In genomic region chr10:101195921-101196320, GRCh38 we compare ENCODE assay signal across 28 cellular contexts. TPM values are rescaled to one million over a fixed set of nuclear protein-coding genes. Genes with fewer than 3 reads are reported as not detected.
"Had no signal": no experiment of that assay in that cellular context is flagged by ENCODE, and none has a peak within 500 bp of the region (broad histone marks: within the 10 kb centered on the region; RNA-seq: fewer than 3 reads in every experiment).

No MANE protein-coding gene starts in this region.

- H3K4me1 ChIP-seq: neural progenitor cell, parathyroid adenoma, psoas muscle, right lobe of liver, sigmoid colon, stomach, tibial artery, transverse colon, upper lobe of right lung, uterus had no signal

- H3K27me3 ChIP-seq: ovary, right lobe of liver, uterus had no signal

- H3K9ac ChIP-seq: neural progenitor cell, parathyroid adenoma had no signal

- FAIRE-seq: small intestine had no signal

- H3K4me2 ChIP-seq: neural progenitor cell had no signal

- H2AFZ ChIP-seq: neural progenitor cell, parathyroid adenoma had no signal

- H3K79me2 ChIP-seq: parathyroid adenoma had no signal

- H3K27ac ChIP-seq: neural progenitor cell, ovary, parathyroid adenoma, psoas muscle, right lobe of liver, sigmoid colon, stomach, tibial artery, transverse colon, upper lobe of right lung, uterus had no signal

- H3K9me3 ChIP-seq: ovary, psoas muscle, right lobe of liver, sigmoid colon, stomach, tibial artery, transverse colon, upper lobe of right lung, uterus had no signal

- H3K36me3 ChIP-seq: neural progenitor cell, ovary, right lobe of liver, sigmoid colon, stomach, tibial artery, transverse colon, upper lobe of right lung, uterus had no signal

- H3K4me3 ChIP-seq: neural progenitor cell, ovary, psoas muscle, right lobe of liver, sigmoid colon, stomach, tibial artery, transverse colon, upper lobe of right lung, uterus had no signal

- DNase-seq: naive thymus-derived CD4-positive, alpha-beta T cell; natural killer cell; occipital lobe; ovary; psoas muscle; right cardiac atrium; right lobe of liver; sigmoid colon; small intestine; stimulated activated CD4-positive, alpha-beta T cell treated with anti-CD3 and anti-CD28 coated beads, Interleukin-12 subunit alpha, Interleukin-12 subunit beta, amount 100 ng/mL, for 4 hours; stimulated activated CD4-positive, alpha-beta T cell treated with anti-CD3 and anti-CD28 coated beads, Interleukin-1b, Interleukin-23, amount 100 ng/mL, for 48 hours; stimulated activated CD4-positive, alpha-beta T cell treated with anti-CD3 and anti-CD28 coated beads, Interleukin-4, amount 100 ng/mL, for 1 hour; stimulated activated naive B cell treated with anti-CD40 and anti-IgM and Interleukin-4, amounts not matched to agents 10 μg/mL and 1 μg/mL and 100 μg/mL, for 72 hours; stimulated activated naive CD4-positive, alpha-beta T cell treated with Interleukin-2 at 50 U/mL for 16 hours; stomach; tibial artery; transverse colon; upper lobe of right lung; uterus had no signal

RNA-seq across cellular contexts. Expression of gene LBX1, which starts 33.3 kb away (rescaled TPM):
- total RNA-seq: naive thymus-derived CD4-positive, alpha-beta T cell; natural killer cell; occipital lobe; osteoblast; ovary; progenitor cell of endocrine pancreas; renal cortical epithelial cell; right cardiac atrium; right lobe of liver; sigmoid colon; stomach; subcutaneous adipose tissue; temporal lobe; transverse colon; upper lobe of right lung; urinary bladder; uterus had no signal
- polyA plus RNA-seq: naive thymus-derived CD4-positive, alpha-beta T cell; neural cell; ovary; right cardiac atrium; sigmoid colon; small intestine; stomach; urinary bladder had no signal
